8 cellular contexts compared by ENCODE assay signal in the genomic region with DNA sequence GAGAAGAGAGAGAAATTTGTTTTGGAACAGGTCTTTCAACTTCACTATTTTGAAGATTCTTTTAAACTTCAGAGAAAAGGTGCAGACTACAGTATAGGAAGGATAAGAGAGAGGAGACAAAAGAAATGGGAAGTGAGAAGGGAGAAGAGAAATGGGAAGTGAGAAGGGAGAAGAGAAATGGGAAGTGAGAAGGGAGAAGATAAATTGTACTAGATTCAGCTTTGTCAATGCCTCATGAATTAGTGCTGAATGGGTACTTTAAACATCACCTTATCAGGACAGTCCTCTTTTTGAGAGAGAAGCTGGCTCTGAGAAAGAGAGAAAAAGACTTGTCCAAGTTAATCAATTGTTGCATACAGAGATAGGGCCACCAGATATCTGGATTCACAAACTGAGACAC. TPM values are rescaled to one million over a fixed set of nuclear protein-coding genes. Genes with fewer than 3 reads are reported as not detected.
DNase-seq lines count a peak whose midpoint lies in the region; ATAC-seq and TF ChIP-seq lines count a peak whose summit lies in the region.

No MANE protein-coding gene starts in this region.

- H2AFZ ChIP-seq in neuron (ENCODE audit: low read depth, low read length), result peak overlapping the region; percentile 95

- ATAC-seq in GM19351 (IDR thresholded peaks at IDR 0.05; ENCODE audit: unreplicated experiment), result peak; percentile 17
- peak; percentile 6 for ATAC-seq in HG03442 (IDR thresholded peaks at IDR 0.05; ENCODE audit: unreplicated experiment)
- no peak for ATAC-seq in GM18873 (IDR thresholded peaks at IDR 0.05; ENCODE audit: low FRiP score, unreplicated experiment)

- H3K36me3 ChIP-seq in colonic mucosa (no peaks in the 10 kb centered on the region), neuron (ENCODE audit: insufficient read depth, low read length) (no peaks in the 10 kb centered on the region)

- intact Hi-C loops in colonic mucosa (cut with DNase I), result loop anchor here (5.0 to 10.0 kb wide), 2 partner anchors 105 to 152 kb away; no protein-coding TSS in a partner anchor

- peak overlapping the region in 1 of 2 donors; percentile 19 for H3K9ac ChIP-seq in colonic mucosa (ENCODE audit: low read depth in 2 of 2, low read length in 2 of 2)

- TF ChIP-seq CTCF in colonic mucosa (IDR thresholded peaks at IDR 0.05) (no peak), GM10248 (IDR thresholded peaks at IDR 0.05; ENCODE audit: control extremely low read depth, extremely low read depth, low read depth, missing control alignments) (no peak)

- H3K27ac ChIP-seq in colonic mucosa, result no peak overlapping the region

- H3K4me3 ChIP-seq in colonic mucosa (peak overlapping the region; percentile 82), neuron (ENCODE audit: low read length) (peak overlapping the region; percentile 75)

- H3K27me3 ChIP-seq in colonic mucosa, result no peaks in the 10 kb centered on the region
- no peaks in the 10 kb centered on the region for H3K27me3 ChIP-seq in neuron (ENCODE audit: insufficient read depth, low read length)

- DNase-seq in colonic mucosa (no peak), GM10248 (ENCODE audit: extremely low spot score) (no peak), DMS153 (lab: John Stamatoyannopoulos, UW) (no peak), NCI-H748 treated with DMSO at 0.1 percent for 48 hours (lab: John Stamatoyannopoulos, UW) (no peak)

- POLR2A ChIA-PET in GM10248 (lab: Yijun Ruan, JAX), result interaction anchor here (0.7 to 1.1 kb wide), 2 partner anchors 13 to 41 kb away, joined by 3 to 5 read pairs; no protein-coding TSS in a partner anchor

- H3K9me3 ChIP-seq in colonic mucosa (no peaks in the 10 kb centered on the region), neuron (ENCODE audit: low read length) (no peaks in the 10 kb centered on the region)

- H3K4me1 ChIP-seq in colonic mucosa (no peaks in the 10 kb centered on the region), neuron (ENCODE audit: insufficient read depth, low read length) (peaks cover 8% of the 10 kb centered on the region)

- CTCF ChIA-PET in GM10248 (lab: Yijun Ruan, JAX), result interaction anchor here (0.8 to 3.1 kb wide), 6 partner anchors 9 to 82 kb away, joined by 3 to 13 read pairs (median 4); no protein-coding TSS in a partner anchor

RNA-seq across cellular contexts. Expression of a gene that starts 1.0 kb away (rescaled TPM):
- total RNA-seq in colonic mucosa, result 10 to 100 TPM; 14.6 to 22.2 TPM
